In genomic region chr3:51959651-51960050, GRCh38 we compare ENCODE assay signal across 27 cellular contexts. TPM values are rescaled to one million over a fixed set of nuclear protein-coding genes. Genes with fewer than 3 reads are reported as not detected.
"Had no signal": no experiment of that assay in that cellular context is flagged by ENCODE, and none has a peak within 500 bp of the region (broad histone marks: within the 10 kb centered on the region; RNA-seq: fewer than 3 reads in every experiment).

No MANE protein-coding gene starts in this region.

- H3K27me3 ChIP-seq: ascending aorta, breast epithelium, dorsolateral prefrontal cortex had no signal

- ATAC-seq: activated naive CD4-positive, alpha-beta T cell treated with anti-CD3 and anti-CD28 coated beads, Interleukin-2, amount 50 U/mL, for 72 hours; activated T-cell treated with anti-CD3 and anti-CD28 coated beads, Interleukin-2, amount 50 U/mL, for 72 hours; esophagus mucosa; WTC11 had no signal

- H3K36me3 ChIP-seq: breast epithelium, cardiac muscle cell had no signal

- H3K4me3 ChIP-seq: ascending aorta, breast epithelium, cardiac muscle cell, coronary artery had no signal

- DNase-seq: activated CD4-positive, alpha-beta memory T cell treated with anti-CD3 and anti-CD28 coated beads, Interleukin-2, amount 10 ng/mL, durations not matched to agents 7 days and 5 days; activated CD4-positive, alpha-beta T cell treated with anti-CD3 and anti-CD28 coated beads for 1 hour; activated CD4-positive, alpha-beta T cell treated with anti-CD3 and anti-CD28 coated beads for 4 hours; activated CD4-positive, alpha-beta T cell treated with anti-CD3 and anti-CD28 coated beads, Interleukin-2, amount 10 ng/mL, durations not matched to agents 7 days and 5 days; activated CD4-positive, alpha-beta T cell treated with anti-CD3 and anti-CD28 coated beads, Interleukin-2, amount 50 U/mL, for 4 hours; activated CD8-positive, alpha-beta memory T cell treated with anti-CD3 and anti-CD28 coated beads, Interleukin-2, amount 50 U/mL, for 48 hours; activated gamma-delta T cell; activated naive CD4-positive, alpha-beta T cell; activated naive CD4-positive, alpha-beta T cell treated with anti-CD3 and anti-CD28 coated beads, Interleukin-2, amount 10 ng/mL, durations not matched to agents 7 days and 5 days; activated naive CD8-positive, alpha-beta T cell treated with anti-CD3 and anti-CD28 coated beads, Interleukin-2, amount 10 ng/mL, durations not matched to agents 7 days and 5 days; activated T-cell treated with anti-CD3 and anti-CD28 coated beads for 4 hours; activated T-cell treated with anti-CD3 and anti-CD28 coated beads, Interleukin-2, amount 50 U/mL, for 24 hours; activated T-cell treated with anti-CD3 and anti-CD28 coated beads, Interleukin-2, amount 50 U/mL, for 72 hours; dorsolateral prefrontal cortex; effector memory CD4-positive, alpha-beta T cell; endodermal cell; foreskin fibroblast; T-helper 2 cell had no signal

- H3K9me3 ChIP-seq: ascending aorta, breast epithelium had no signal

- H3K27ac ChIP-seq: ascending aorta, breast epithelium, cardiac muscle cell, coronary artery had no signal

RNA-seq across cellular contexts. Expression of gene GPR62, which starts 4.5 kb away (rescaled TPM):
- total RNA-seq: activated CD4-positive, alpha-beta memory T cell treated with anti-CD3 and anti-CD28 coated beads, Interleukin-2, amount 10 ng/mL, durations not matched to agents 7 days and 5 days; activated CD4-positive, alpha-beta T cell treated with anti-CD3 and anti-CD28 coated beads, Interleukin-2, amount 10 ng/mL, durations not matched to agents 7 days and 5 days; activated naive CD4-positive, alpha-beta T cell treated with anti-CD3 and anti-CD28 coated beads, Interleukin-2, amount 50 U/mL, for 72 hours; activated naive CD8-positive, alpha-beta T cell treated with anti-CD3 and anti-CD28 coated beads, Interleukin-2, amount 10 ng/mL, durations not matched to agents 7 days and 5 days; ascending aorta; epithelial cell of proximal tubule; esophagus mucosa; T-helper 1 cell treated with Interleukin-12 subunit alpha and Interleukin-12 subunit beta and Interleukin-4 antibody, amounts not matched to agents 30 ng/mL and 1 ng/mL, for 36 hours had no signal
